In genomic region chr14:82642425-82642824, GRCh38 we compare ENCODE assay signal across 11 cellular contexts.
DNase-seq lines count a peak whose midpoint lies in the region; ATAC-seq and TF ChIP-seq lines count a peak whose summit lies in the region.
"Had no signal": no experiment of that assay in that cellular context is flagged by ENCODE, and none has a peak within 500 bp of the region (broad histone marks: within the 10 kb centered on the region; RNA-seq: fewer than 3 reads in every experiment).

No MANE protein-coding gene starts in this region.

- TF ChIP-seq CTCF in RWPE1 (conservative IDR thresholded peaks at IDR 0.05; ENCODE audit: low read depth) = no peak

- no peak overlapping the region for H3K27ac ChIP-seq in RWPE1
- H3K27ac ChIP-seq: right lobe of liver had no signal

- CTCF ChIA-PET in RWPE1 (lab: Yijun Ruan, JAX) = no interaction called here

- intact Hi-C loops in posterior vena cava (cut with DNase I) = no loop called here

- no peak for ATAC-seq in GM18873 (IDR thresholded peaks at IDR 0.05; ENCODE audit: low FRiP score, unreplicated experiment)

- POLR2A ChIA-PET in RWPE1 (lab: Yijun Ruan, JAX; ENCODE audit: low non-redundant PET) = no interaction called here

- DNase-seq in stimulated activated CD4-positive, alpha-beta T cell treated with anti-CD3 and anti-CD28 coated beads, Interleukin-4, amount 100 ng/mL, for 1 hour = peak; percentile 2
- DNase-seq in stimulated activated CD4-positive, alpha-beta T cell treated with anti-CD3 and anti-CD28 coated beads, Interleukin-2, amount 100 ng/mL, for 24 hours = no peak
- DNase-seq in OCI-M1 (lab: John Stamatoyannopoulos, UW) (peak; percentile 84), iPS DF 19.7 (ENCODE audit: low read depth, low spot score) (peak; percentile 25), RWPE1 (ENCODE audit: low spot score) (no peak), posterior vena cava (ENCODE audit: low spot score) (no peak), cortex of kidney (lab: John Stamatoyannopoulos, UW) (no peak)
- DNase-seq: DMS79 treated with DMSO at 0.1 percent for 48 hours, NCI-H1694 had no signal

Comparison
In these comparisons a context has a peak if more than half of its experiments do, and no peak if none do; other contexts are left out.
1. DNase-seq: peak in stimulated activated CD4-positive, alpha-beta T cell treated with anti-CD3 and anti-CD28 coated beads, Interleukin-4, amount 100 ng/mL, for 1 hour (single experiment), OCI-M1 (single experiment) and iPS DF 19.7 (single experiment); none in stimulated activated CD4-positive, alpha-beta T cell treated with anti-CD3 and anti-CD28 coated beads, Interleukin-2, amount 100 ng/mL, for 24 hours (0 of 2), RWPE1 (single experiment), posterior vena cava (single experiment) and cortex of kidney (single experiment).